Comparison of ENCODE assay signal across 8 cellular contexts in the genomic region with DNA sequence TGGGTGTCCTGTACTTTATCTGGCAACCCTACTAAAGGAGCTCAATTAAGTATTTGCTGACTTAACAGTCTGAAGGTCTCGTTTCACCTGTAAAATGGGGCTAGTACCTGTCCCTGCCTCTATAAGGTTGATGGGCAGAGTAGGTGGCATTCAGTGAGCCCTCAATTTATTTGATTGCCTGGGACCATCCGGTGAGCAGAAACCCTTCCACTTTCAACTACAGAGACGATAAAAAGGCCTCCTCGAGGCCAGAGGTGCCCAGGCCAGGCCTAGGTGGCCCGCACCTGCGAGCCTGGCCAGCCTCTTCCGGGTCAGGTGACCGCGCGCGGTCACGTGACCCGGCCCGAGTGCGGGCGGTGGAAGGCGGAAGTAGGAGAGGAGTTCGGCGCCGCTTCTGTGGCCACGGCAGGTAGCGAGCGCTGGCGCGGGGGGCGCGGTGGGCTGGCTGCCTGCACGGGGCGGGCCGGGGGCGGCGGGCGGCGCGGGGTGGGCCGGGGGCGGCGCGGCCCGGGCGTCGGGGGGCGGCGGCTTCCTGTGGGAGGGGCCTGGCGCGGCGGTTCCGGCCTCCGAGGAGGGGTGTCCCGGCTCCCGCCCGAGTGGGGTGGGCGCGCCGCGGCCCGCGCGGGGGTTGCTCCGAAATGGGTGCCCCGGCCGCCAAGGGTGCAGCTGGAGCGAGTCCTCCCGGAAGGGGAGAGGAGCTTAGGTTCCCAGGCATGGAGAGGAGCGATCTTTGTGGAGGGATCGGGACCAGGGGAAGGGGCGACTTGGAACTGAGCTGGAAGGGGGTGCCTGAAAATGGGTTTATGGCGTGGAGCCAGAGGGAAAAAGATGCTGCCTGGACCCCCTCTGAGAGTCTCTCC. TPM values are rescaled to one million over a fixed set of nuclear protein-coding genes. Genes with fewer than 3 reads are reported as not detected.
DNase-seq lines count a peak whose midpoint lies in the region; ATAC-seq, FAIRE-seq and TF ChIP-seq lines count a peak whose summit lies in the region.

A gene (plus strand): TSS at position 350 of the 860 bp plus-strand sequence. CDS start 24,679 bp downstream, outside the sequence.

- H3K23ac ChIP-seq in IMR-90 (ENCODE audit: low read depth, low read length): peak within 1 kb of the TSS; percentile 88

- BruUV-seq in IMR-90 (replicated peaks; lab: Mats Ljungman, UMichigan): no TSS peak

- H3K18ac ChIP-seq in IMR-90 (ENCODE audit: low read depth, low read length): peak within 1 kb of the TSS; percentile 15

- dilution Hi-C loops in IMR-90 (cut with HindIII; ENCODE audit: low sequenced_read_pairs, unreplicated experiment): no loop called here

- H3K9me3 Mint-ChIP-seq in activated T-helper 2 cell treated with anti-CD3 and anti-CD28 coated beads, Interferon-gamma antibody, Interleukin-2, Interleukin-4, amounts not matched to agents 10 μg/mL and 5 μg/mL and 100 μg/mL, durations not matched to agents 14 hours and 24 hours and 36 hours: no peaks in the 10 kb centered on the region
- H3K9me3 Mint-ChIP-seq in natural killer cell treated with Interleukin-12 subunit alpha and Interleukin-12 subunit beta and Interleukin-15 and Interleukin-18, amount 100 ng/mL, for 72 hours: no peaks in the 10 kb centered on the region

- peak within 1 kb of the TSS; percentile 16; the same call in 1 of the 3 replicates for H2BK15ac ChIP-seq in IMR-90 (ENCODE audit: low read depth, low read length)

- no peaks in the 10 kb centered on the region for H3K36me3 ChIP-seq in IMR-90 (ENCODE audit: control insufficient read depth, insufficient read depth, low read length)

- H3K27ac ChIP-seq in IMR-90 (ENCODE audit: insufficient read depth, low read length): peak within 1 kb of the TSS; percentile 78

- H3K4me1 Mint-ChIP-seq in activated T-helper 2 cell treated with anti-CD3 and anti-CD28 coated beads, Interferon-gamma antibody, Interleukin-2, Interleukin-4, amounts not matched to agents 10 μg/mL and 5 μg/mL and 100 μg/mL, durations not matched to agents 14 hours and 24 hours and 36 hours (ENCODE audit: low read depth): peaks cover 24% of the 10 kb centered on the region
- peaks cover 21 to 25% of the 10 kb centered on the region in 2 donors for H3K4me1 Mint-ChIP-seq in natural killer cell treated with Interleukin-12 subunit alpha and Interleukin-12 subunit beta and Interleukin-15 and Interleukin-18, amount 100 ng/mL, for 72 hours (ENCODE audit: low read depth in 2 of 2)

- H3K4ac ChIP-seq in IMR-90 (ENCODE audit: low read depth, low read length): peak within 1 kb of the TSS; percentile 92

- H3K4me2 ChIP-seq in IMR-90 (ENCODE audit: low read depth, low read length): peak within 1 kb of the TSS; percentile 96

- H3K14ac ChIP-seq in IMR-90 (replicated peaks; ENCODE audit: low read depth, low read length): peak within 1 kb of the TSS; percentile 93

- H3K27me3 Mint-ChIP-seq in activated T-helper 2 cell treated with anti-CD3 and anti-CD28 coated beads, Interferon-gamma antibody, Interleukin-2, Interleukin-4, amounts not matched to agents 10 μg/mL and 5 μg/mL and 100 μg/mL, durations not matched to agents 14 hours and 24 hours and 36 hours (ENCODE audit: low read depth): no peaks in the 10 kb centered on the region
- no peaks in the 10 kb centered on the region for H3K27me3 Mint-ChIP-seq in natural killer cell treated with Interleukin-12 subunit alpha and Interleukin-12 subunit beta and Interleukin-15 and Interleukin-18, amount 100 ng/mL, for 72 hours

- TF ChIP-seq CTCF in D721Med (IDR thresholded peaks at IDR 0.05; ENCODE audit: insufficient read depth, missing control alignments) (no peak), IMR-90 (conservative IDR thresholded peaks at IDR 0.05; ENCODE audit: low read depth, low read length) (no peak), fibroblast of pulmonary artery (IDR thresholded peaks at IDR 0.05; ENCODE audit: low read length, missing control alignments) (no peak)

- CTCF ChIA-PET in IMR-90 (lab: Yijun Ruan, JAX): interaction anchor here (0.6 to 1.2 kb wide), 2 partner anchors 24 to 168 kb away, joined by 4 to 5 read pairs; no protein-coding TSS in a partner anchor

- no peaks in the 10 kb centered on the region for H3K27me3 ChIP-seq in IMR-90 (ENCODE audit: control insufficient read depth, insufficient read depth, low read length)

- no peak for TF ChIP-seq POLR2A in IMR-90 (IDR thresholded peaks at IDR 0.05; ENCODE audit: low read depth, low read length)

- H3K36me3 Mint-ChIP-seq in activated T-helper 2 cell treated with anti-CD3 and anti-CD28 coated beads, Interferon-gamma antibody, Interleukin-2, Interleukin-4, amounts not matched to agents 10 μg/mL and 5 μg/mL and 100 μg/mL, durations not matched to agents 14 hours and 24 hours and 36 hours (ENCODE audit: low read depth): peaks cover 11% of the 10 kb centered on the region
- no peaks in the 10 kb centered on the region for H3K36me3 Mint-ChIP-seq in natural killer cell treated with Interleukin-12 subunit alpha and Interleukin-12 subunit beta and Interleukin-15 and Interleukin-18, amount 100 ng/mL, for 72 hours

- H4K8ac ChIP-seq in IMR-90 (ENCODE audit: low read depth in 2 of 2, low read length in 2 of 2): peak within 1 kb of the TSS; percentile 99 to 100

- peak within 1 kb of the TSS; percentile 68 for H2BK5ac ChIP-seq in IMR-90 (ENCODE audit: low read depth, low read length, poor library complexity, severe bottlenecking)

- peak within 1 kb of the TSS; percentile 84 for H3K56ac ChIP-seq in IMR-90 (ENCODE audit: extremely low read depth, insufficient read depth, low read length)

- no peaks in the 10 kb centered on the region; the same call in 1 of the 2 replicates for H3K4me1 ChIP-seq in IMR-90 (ENCODE audit: control insufficient read depth, insufficient read depth, low read length)

- peak within 1 kb of the TSS; percentile 91 for H3K4me3 Mint-ChIP-seq in activated T-helper 2 cell treated with anti-CD3 and anti-CD28 coated beads, Interferon-gamma antibody, Interleukin-2, Interleukin-4, amounts not matched to agents 10 μg/mL and 5 μg/mL and 100 μg/mL, durations not matched to agents 14 hours and 24 hours and 36 hours (ENCODE audit: low read depth)
- peak within 1 kb of the TSS; percentile 84 for H3K4me3 Mint-ChIP-seq in natural killer cell treated with Interleukin-12 subunit alpha and Interleukin-12 subunit beta and Interleukin-15 and Interleukin-18, amount 100 ng/mL, for 72 hours

- peak within 1 kb of the TSS; percentile 97 for H2AFZ ChIP-seq in IMR-90 (replicated peaks; ENCODE audit: low read length, poor library complexity)

- ATAC-seq in GM21390 (IDR thresholded peaks at IDR 0.05; ENCODE audit: unreplicated experiment) (peak; percentile 76), IMR-90 (ENCODE audit: low read depth) (peak; percentile 95)
- ATAC-seq in natural killer cell treated with Interleukin-12 subunit alpha and Interleukin-12 subunit beta and Interleukin-15 and Interleukin-18, amount 100 ng/mL, for 72 hours: peak; percentile 92 to 93

- in situ Hi-C loops in IMR-90 (cut with MboI; ENCODE audit: low sequenced_read_pairs): no loop called here

- H2BK20ac ChIP-seq in IMR-90 (ENCODE audit: low read depth, low read length): no peak within 1 kb of the TSS

- no peaks in the 10 kb centered on the region for H4K20me1 ChIP-seq in IMR-90 (ENCODE audit: insufficient read depth, low read length)

- no peak for FAIRE-seq in D721Med (lab: Jason Lieb, UNC)

- 0 out of 2 replicates have a peak, but pooled peaks cover 3% of the 10 kb centered on the region for H3K9me1 ChIP-seq in IMR-90 (ENCODE audit: insufficient read depth, low read length)

- H4K91ac ChIP-seq in IMR-90 (ENCODE audit: insufficient read depth, low read depth, low read length): peak within 1 kb of the TSS; percentile 83

- peak within 1 kb of the TSS; percentile 89 for H2AK9ac ChIP-seq in IMR-90 (replicated peaks; ENCODE audit: low read depth, low read length, poor library complexity)

- peak within 1 kb of the TSS; percentile 22; the same call in 1 of the 2 replicates for H2AK5ac ChIP-seq in IMR-90 (ENCODE audit: low read depth, low read length)

- H3K79me1 ChIP-seq in IMR-90 (ENCODE audit: low read depth in 1 of 2, low read length in 2 of 2): peaks cover 16 to 36% of the 10 kb centered on the region in 2 experiments

- H4K5ac ChIP-seq in IMR-90 (ENCODE audit: low read depth, low read length): peak within 1 kb of the TSS; percentile 97

- H3K27ac Mint-ChIP-seq in activated T-helper 2 cell treated with anti-CD3 and anti-CD28 coated beads, Interferon-gamma antibody, Interleukin-2, Interleukin-4, amounts not matched to agents 10 μg/mL and 5 μg/mL and 100 μg/mL, durations not matched to agents 14 hours and 24 hours and 36 hours: peak within 1 kb of the TSS; percentile 96
- peak within 1 kb of the TSS; percentile 91 to 96 for H3K27ac Mint-ChIP-seq in natural killer cell treated with Interleukin-12 subunit alpha and Interleukin-12 subunit beta and Interleukin-15 and Interleukin-18, amount 100 ng/mL, for 72 hours

- peak within 1 kb of the TSS; percentile 82 for H3K9ac ChIP-seq in IMR-90 (ENCODE audit: low read depth, low read length)

- intact Hi-C loops in IMR-90 (cut with micrococcal nuclease): no loop called here
- intact Hi-C loops in activated T-helper 2 cell treated with anti-CD3 and anti-CD28 coated beads, Interferon-gamma antibody, Interleukin-2, Interleukin-4, amounts not matched to agents 10 μg/mL and 5 μg/mL and 100 μg/mL, durations not matched to agents 14 hours and 24 hours and 36 hours (cut with micrococcal nuclease): loop anchor here (5.0 to 10.0 kb wide), 2 partner anchors 760 to 917 kb away; a partner anchor contains a TSS

- TF ChIP-seq RAD21 in IMR-90 (IDR thresholded peaks at IDR 0.05; ENCODE audit: low read length): no peak

- peak within 1 kb of the TSS; percentile 78 for H3K4me3 ChIP-seq in IMR-90 (ENCODE audit: insufficient read depth, low read depth, low read length)
- H3K4me3 ChIP-seq in fibroblast of pulmonary artery (replicated peaks; ENCODE audit: low read depth, low read length): peak within 1 kb of the TSS; percentile 93

- 0% methylated on average over 12 of the region's 68 CpGs; no CpG with 5 or more reads in 1 of the 2 experiments for WGBS in IMR-90 (ENCODE audit: extremely low coverage in 2 of 2, insufficient read length in 1 of 2), 2 experiments

- H3K9me3 ChIP-seq in IMR-90 (ENCODE audit: control insufficient read depth, insufficient read depth, low read length): no peaks in the 10 kb centered on the region

- DNase-seq in D721Med (ENCODE audit: insufficient read length, low spot score) (peak; percentile 19), IMR-90 (peak; percentile 55), RPMI8226 (peak; percentile 97), fibroblast of pulmonary artery (ENCODE audit: low read depth) (peak; percentile 60)
- peak; percentile 66 for DNase-seq in activated T-helper 2 cell treated with anti-CD3 and anti-CD28 coated beads, Interferon-gamma antibody, Interleukin-2, Interleukin-4, amounts not matched to agents 10 μg/mL and 5 μg/mL and 100 μg/mL, durations not matched to agents 14 hours and 24 hours and 36 hours (ENCODE audit: low spot score)
- DNase-seq in natural killer cell treated with Interleukin-12 subunit alpha and Interleukin-12 subunit beta and Interleukin-15 and Interleukin-18, amount 100 ng/mL, for 72 hours (ENCODE audit: low spot score): peak; percentile 79
- peak; percentile 65 for DNase-seq in stimulated activated naive CD4-positive, alpha-beta T cell treated with Interleukin-2 at 50 U/mL for 16 hours (lab: John Stamatoyannopoulos, UW)

- peak within 1 kb of the TSS; percentile 43; the same call in 1 of the 2 replicates for H2BK120ac ChIP-seq in IMR-90 (ENCODE audit: low read depth, low read length)

- POLR2A ChIA-PET in IMR-90 (lab: Charles Lee; ENCODE audit: unreplicated experiment): interaction anchor here (0.5 kb wide), 1 partner anchor 219 kb away, joined by 10 read pairs; no protein-coding TSS in a partner anchor

RNA-seq across cellular contexts. Expression of the gene that starts here (rescaled TPM):
- 12.7 and 14.4 TPM in 2 replicates for total RNA-seq in IMR-90 (2012; rRNA removed)
- polyA plus RNA-seq in IMR-90 (2012; rRNA removed): 11.8 and 13.7 TPM in 2 replicates
- 6.5 and 8.4 TPM in 2 replicates for polyA plus RNA-seq in IMR-90 (2012; cell fraction: cytosol; rRNA removed)
- 32.2 and 32.7 TPM in 2 replicates for polyA plus RNA-seq in IMR-90 (2012; cell fraction: nucleus; rRNA removed; ENCODE audit: low replicate concordance)
- total RNA-seq in activated T-helper 2 cell treated with anti-CD3 and anti-CD28 coated beads, Interferon-gamma antibody, Interleukin-2, Interleukin-4, amounts not matched to agents 10 μg/mL and 5 μg/mL and 100 μg/mL, durations not matched to agents 14 hours and 24 hours and 36 hours: 59.0 and 61.7 TPM in 2 replicates
- total RNA-seq in natural killer cell treated with Interleukin-12 subunit alpha and Interleukin-12 subunit beta and Interleukin-15 and Interleukin-18, amount 100 ng/mL, for 72 hours: 10 to 100 TPM; 82.8 to 93.2 TPM

Comparison
In these comparisons a context has a peak if more than half of its experiments do, and no peak if none do; other contexts are left out.
1. Peak in every context shown above with its lines: DNase-seq, ATAC-seq, H3K4me3 ChIP-seq and H3K27ac ChIP-seq.
2. DNase-seq: peak in every context shown above with its lines; median percentile 97 in RPMI8226; 79 in natural killer cell treated with Interleukin-12 subunit alpha and Interleukin-12 subunit beta and Interleukin-15 and Interleukin-18, amount 100 ng/mL, for 72 hours; 66 in activated T-helper 2 cell treated with anti-CD3 and anti-CD28 coated beads, Interferon-gamma antibody, Interleukin-2, Interleukin-4, amounts not matched to agents 10 μg/mL and 5 μg/mL and 100 μg/mL, durations not matched to agents 14 hours and 24 hours and 36 hours; 65 in stimulated activated naive CD4-positive, alpha-beta T cell treated with Interleukin-2 at 50 U/mL for 16 hours; 60 in fibroblast of pulmonary artery; 55 in IMR-90; 19 in D721Med.